Comparison of ENCODE assay signal across 1 cellular context in the genomic region with DNA sequence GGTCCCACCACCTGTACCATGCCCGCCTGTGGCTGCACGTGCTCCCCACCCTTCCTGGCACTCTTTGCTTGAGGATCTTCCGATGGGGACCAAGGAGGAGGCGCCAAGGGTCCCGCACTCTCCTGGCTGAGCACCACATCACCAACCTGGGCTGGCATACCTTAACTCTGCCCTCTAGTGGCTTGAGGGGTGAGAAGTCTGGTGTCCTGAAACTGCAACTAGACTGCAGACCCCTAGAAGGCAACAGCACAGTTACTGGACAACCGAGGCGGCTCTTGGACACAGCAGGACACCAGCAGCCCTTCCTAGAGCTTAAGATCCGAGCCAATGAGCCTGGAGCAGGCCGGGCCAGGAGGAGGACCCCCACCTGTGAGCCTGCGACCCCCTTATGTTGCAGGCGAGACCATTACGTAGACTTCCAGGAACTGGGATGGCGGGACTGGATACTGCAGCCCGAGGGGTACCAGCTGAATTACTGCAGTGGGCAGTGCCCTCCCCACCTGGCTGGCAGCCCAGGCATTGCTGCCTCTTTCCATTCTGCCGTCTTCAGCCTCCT.
TF ChIP-seq lines count a peak whose summit lies in the region.

No MANE protein-coding gene starts in this region.

TF ChIP-seq in A549, 52 proteins besides CTCF, POLR2A, EP300 and RAD21 (continued from another document):
- peak; percentile 59 for TF ChIP-seq SMC3 (IDR thresholded peaks at IDR 0.05)
TF ChIP-seq in A549: peak in this region for 2.
